ENCODE assay signal across 14 cellular contexts in the genomic region with DNA sequence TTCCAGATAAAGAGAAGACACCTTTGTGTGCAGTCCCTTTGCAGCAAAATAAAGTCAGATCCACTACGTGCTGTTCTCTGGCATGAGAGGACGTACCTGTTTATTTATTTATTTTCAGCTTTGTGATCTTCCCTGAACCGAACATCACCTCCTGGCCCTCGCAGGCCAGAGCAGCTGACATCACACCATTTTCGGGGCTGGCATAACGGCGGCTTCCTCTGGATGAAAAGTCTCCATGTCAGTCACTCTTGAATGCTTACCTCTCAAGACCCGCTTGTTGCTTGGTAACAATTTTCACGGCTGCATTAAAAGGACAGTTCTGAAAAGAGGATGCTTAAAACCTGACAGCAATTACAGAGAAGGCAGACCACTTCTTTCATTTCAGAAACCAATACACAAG.
A peak's percentile ranks its signal among the peaks of the same experiment; 100 is the strongest.
DNase-seq lines count a peak whose midpoint lies in the region; ATAC-seq and TF ChIP-seq lines count a peak whose summit lies in the region.
"Had no signal": no experiment of that assay in that cellular context is flagged by ENCODE, and none has a peak within 500 bp of the region (broad histone marks: within the 10 kb centered on the region; RNA-seq: fewer than 3 reads in every experiment).

No MANE protein-coding gene starts in this region.

- no peak for TF ChIP-seq CTCF in neural crest cell (conservative IDR thresholded peaks at IDR 0.05)

- peaks cover 43 to 47% (median 45%) of the 10 kb centered on the region in 11 experiments for H3K9me3 ChIP-seq in BLaER1 treated with 17β-estradiol and CSF1 and Interleukin-3, amounts not matched to agents 10 nM and 100 nM (replicated peaks in 1 of 11)
- H3K9me3 ChIP-seq: HAP-1 had no signal

- peak overlapping the region in 2 of 10 experiments; percentile 33 to 40; a peak in 3 of 20 replicates for H3K4me3 ChIP-seq in BLaER1 treated with 17β-estradiol and CSF1 and Interleukin-3, amounts not matched to agents 10 nM and 100 nM
- H3K4me3 ChIP-seq: HAP-1 had no signal

- DNase-seq in NCI-H1105 treated with DMSO at 0.1 percent for 48 hours (lab: John Stamatoyannopoulos, UW) (peak; percentile 22), NCI-H1105 (lab: John Stamatoyannopoulos, UW) (no peak), NCI-H2227 treated with DMSO at 0.1 percent for 48 hours (lab: John Stamatoyannopoulos, UW) (peak; percentile 55), neural crest cell (ENCODE audit: low read depth, low spot score) (peak; percentile 2)
- no peak for DNase-seq in stimulated activated naive B cell treated with anti-CD40 and anti-IgM and Interleukin-4, amounts not matched to agents 10 μg/mL and 1 μg/mL and 100 μg/mL, for 72 hours
- DNase-seq: 8988T; AML-193; C1 segment of cervical spinal cord; Calu3; CD4-positive, alpha-beta T cell; IMR-90 had no signal

- H3K36me3 Mint-ChIP-seq in neural crest cell (ENCODE audit: low read depth), result peaks cover 13% of the 10 kb centered on the region
- no peaks in the 10 kb centered on the region for H3K36me3 Mint-ChIP-seq in stimulated activated naive B cell treated with anti-CD40 and anti-IgM and Interleukin-4, amounts not matched to agents 10 μg/mL and 1 μg/mL and 100 μg/mL, for 72 hours

- H3K4me3 Mint-ChIP-seq in neural crest cell, result peak overlapping the region; percentile 15
- no peak overlapping the region for H3K4me3 Mint-ChIP-seq in stimulated activated naive B cell treated with anti-CD40 and anti-IgM and Interleukin-4, amounts not matched to agents 10 μg/mL and 1 μg/mL and 100 μg/mL, for 72 hours
- H3K4me3 Mint-ChIP-seq: CD4-positive, alpha-beta T cell had no signal

- no peak overlapping the region for H3K27ac Mint-ChIP-seq in neural crest cell (ENCODE audit: unreplicated experiment)
- H3K27ac Mint-ChIP-seq in stimulated activated naive B cell treated with anti-CD40 and anti-IgM and Interleukin-4, amounts not matched to agents 10 μg/mL and 1 μg/mL and 100 μg/mL, for 72 hours, result no peak overlapping the region
- H3K27ac Mint-ChIP-seq: CD4-positive, alpha-beta T cell had no signal

- no peaks in the 10 kb centered on the region for H4K20me1 ChIP-seq in BLaER1 treated with 17β-estradiol and CSF1 and Interleukin-3, amounts not matched to agents 10 nM and 100 nM

- H3K27ac ChIP-seq in BLaER1 treated with 17β-estradiol and CSF1 and Interleukin-3, amounts not matched to agents 10 nM and 100 nM, result peak overlapping the region in 4 of 11 experiments; percentile 54 to 71 (median 61); a peak in 8 of 22 replicates

- peaks cover 31% of the 10 kb centered on the region for H3K27me3 Mint-ChIP-seq in neural crest cell (ENCODE audit: low read depth)
- H3K27me3 Mint-ChIP-seq in stimulated activated naive B cell treated with anti-CD40 and anti-IgM and Interleukin-4, amounts not matched to agents 10 μg/mL and 1 μg/mL and 100 μg/mL, for 72 hours, result no peaks in the 10 kb centered on the region

- peaks cover 0 to 74% (median 61%) of the 10 kb centered on the region in 10 experiments; a peak in 17 of 20 replicates for H3K4me1 ChIP-seq in BLaER1 treated with 17β-estradiol and CSF1 and Interleukin-3, amounts not matched to agents 10 nM and 100 nM
- H3K4me1 ChIP-seq: HAP-1 had no signal

- H3K36me3 ChIP-seq in BLaER1 treated with 17β-estradiol and CSF1 and Interleukin-3, amounts not matched to agents 10 nM and 100 nM, result peaks cover 0 to 22% (median 5%) of the 10 kb centered on the region in 11 experiments; a peak in 6 of 22 replicates
- H3K36me3 ChIP-seq: HAP-1 had no signal

- ATAC-seq in stimulated activated naive B cell treated with anti-CD40 and anti-IgM and Interleukin-4, amounts not matched to agents 10 μg/mL and 1 μg/mL and 100 μg/mL, for 72 hours (replicated peaks), result no peak
- no peak for ATAC-seq in HG03571 (IDR thresholded peaks at IDR 0.05; ENCODE audit: unreplicated experiment)

- peaks cover 31% of the 10 kb centered on the region for H3K4me1 Mint-ChIP-seq in neural crest cell
- H3K4me1 Mint-ChIP-seq in stimulated activated naive B cell treated with anti-CD40 and anti-IgM and Interleukin-4, amounts not matched to agents 10 μg/mL and 1 μg/mL and 100 μg/mL, for 72 hours, result no peaks in the 10 kb centered on the region

- H3K4me2 ChIP-seq in BLaER1 treated with 17β-estradiol and CSF1 and Interleukin-3, amounts not matched to agents 10 nM and 100 nM, result peak overlapping the region in 9 of 11 experiments; percentile 24 to 91 (median 73); a peak in 17 of 22 replicates

- H3K9me3 Mint-ChIP-seq in neural crest cell, result peaks cover 18% of the 10 kb centered on the region
- peaks cover 28 to 29% of the 10 kb centered on the region in 2 donors for H3K9me3 Mint-ChIP-seq in stimulated activated naive B cell treated with anti-CD40 and anti-IgM and Interleukin-4, amounts not matched to agents 10 μg/mL and 1 μg/mL and 100 μg/mL, for 72 hours

- H3K27me3 ChIP-seq in BLaER1 treated with 17β-estradiol and CSF1 and Interleukin-3, amounts not matched to agents 10 nM and 100 nM, result no peaks in the 10 kb centered on the region

- peak overlapping the region in 3 of 11 experiments; percentile 31 to 61 (median 33); a peak in 2 of 22 replicates for H3K9ac ChIP-seq in BLaER1 treated with 17β-estradiol and CSF1 and Interleukin-3, amounts not matched to agents 10 nM and 100 nM

Comparison
In these comparisons a context has a peak if more than half of its experiments do, and no peak if none do; other contexts are left out.
1. DNase-seq: peak in NCI-H1105 treated with DMSO at 0.1 percent for 48 hours (single experiment), NCI-H2227 treated with DMSO at 0.1 percent for 48 hours (single experiment) and neural crest cell (single experiment); none in NCI-H1105 (single experiment) and stimulated activated naive B cell treated with anti-CD40 and anti-IgM and Interleukin-4, amounts not matched to agents 10 μg/mL and 1 μg/mL and 100 μg/mL, for 72 hours (single experiment).